1 cellular context compared by ENCODE assay signal in genomic region chr9:133149130-133150015, GRCh38.
A peak's percentile ranks its signal among the peaks of the same experiment; 100 is the strongest.
TF ChIP-seq lines count a peak whose summit lies in the region.

No MANE protein-coding gene starts in this region.

TF ChIP-seq in K562, 482 proteins besides CTCF, POLR2A, EP300 and RAD21 (continued from another document and continues in another):
- TF ChIP-seq, protein P1, sequence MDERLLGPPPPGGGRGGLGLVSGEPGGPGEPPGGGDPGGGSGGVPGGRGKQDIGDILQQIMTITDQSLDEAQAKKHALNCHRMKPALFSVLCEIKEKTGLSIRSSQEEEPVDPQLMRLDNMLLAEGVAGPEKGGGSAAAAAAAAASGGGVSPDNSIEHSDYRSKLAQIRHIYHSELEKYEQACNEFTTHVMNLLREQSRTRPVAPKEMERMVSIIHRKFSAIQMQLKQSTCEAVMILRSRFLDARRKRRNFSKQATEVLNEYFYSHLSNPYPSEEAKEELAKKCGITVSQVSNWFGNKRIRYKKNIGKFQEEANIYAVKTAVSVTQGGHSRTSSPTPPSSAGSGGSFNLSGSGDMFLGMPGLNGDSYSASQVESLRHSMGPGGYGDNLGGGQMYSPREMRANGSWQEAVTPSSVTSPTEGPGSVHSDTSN (CRISPR knock-in tag; IDR thresholded peaks at IDR 0.05; ENCODE audit: low read depth) = peak; percentile 24; the same call in 1 of the 2 replicates
- TF ChIP-seq, protein P1 (tag; conservative IDR thresholded peaks at IDR 0.05; ENCODE audit: low read depth) = no peak
- TF ChIP-seq HDAC8 (tag; IDR thresholded peaks at IDR 0.05) (0 out of 2 replicates have a peak, but pooled peaks have one; percentile 58), HIVEP1 (CRISPR knock-in tag; IDR thresholded peaks at IDR 0.05) (no peak), HCFC1 (IDR thresholded peaks at IDR 0.05; ENCODE audit: low read depth, low read length) (peak; percentile 58), ZNF592 (IDR thresholded peaks at IDR 0.05) (peak; percentile 84), ZNF507 (tag; conservative IDR thresholded peaks at IDR 0.05) (no peak), NCOA2 (IDR thresholded peaks at IDR 0.05; ENCODE audit: partially characterized antibody in 2 of 2) (no peak), PYGO2 (tag; IDR thresholded peaks at IDR 0.05) (no peak), RUNX1 (IDR thresholded peaks at IDR 0.05; ENCODE audit: low read depth) (no peak), THRA (IDR thresholded peaks at IDR 0.05) (no peak), CHCHD3 (CRISPR knock-in tag; IDR thresholded peaks at IDR 0.05) (peak; percentile 72; the same call in 1 of the 2 replicates), SMARCA5 (IDR thresholded peaks at IDR 0.05) (0 out of 2 replicates have a peak, but pooled peaks have one; percentile 45), ZNF134 (CRISPR knock-in tag; conservative IDR thresholded peaks at IDR 0.05) (peak; percentile 64), ZNF384 (IDR thresholded peaks at IDR 0.05; ENCODE audit: low read depth, low read length) (0 out of 2 replicates have a peak, but pooled peaks have one; percentile 4), ZNF41 (CRISPR knock-in tag; conservative IDR thresholded peaks at IDR 0.05) (peak; percentile 72; the same call in 1 of the 2 replicates), MXD1 (CRISPR knock-in tag; IDR thresholded peaks at IDR 0.05; ENCODE audit: borderline replicate concordance, poor library complexity, severe bottlenecking) (peak; percentile 75), BACH1 (tag; IDR thresholded peaks at IDR 0.05) (peak; percentile 57; the same call in 1 of the 2 replicates), ZBTB12 (CRISPR knock-in tag; IDR thresholded peaks at IDR 0.05) (0 out of 2 replicates have a peak, but pooled peaks have one; percentile 55), MITF (IDR thresholded peaks at IDR 0.05) (peak; percentile 69; the same call in 1 of the 2 replicates), U2AF1 (optimal IDR thresholded peaks at IDR 0.05; ENCODE audit: low read depth, low read length) (peak; percentile 80), CREM (IDR thresholded peaks at IDR 0.05; ENCODE audit: low read depth) (peak; percentile 89), TCFL5 (CRISPR knock-in tag; conservative IDR thresholded peaks at IDR 0.05) (no peak), HNRNPLL (IDR thresholded peaks at IDR 0.05; ENCODE audit: low read depth, low read length, poor library complexity, severe bottlenecking) (peak; percentile 89), PTRF (tag; IDR thresholded peaks at IDR 0.05) (no peak), MAFF (IDR thresholded peaks at IDR 0.05; ENCODE audit: low read length) (no peak), HDAC3 (IDR thresholded peaks at IDR 0.05; ENCODE audit: borderline replicate concordance, partially characterized antibody) (no peak), ZMIZ1 (IDR thresholded peaks at IDR 0.05; ENCODE audit: low read depth in 2 of 2, low read length in 2 of 2) (no peak), POLR3A (IDR thresholded peaks at IDR 0.05; ENCODE audit: borderline replicate concordance, extremely low read depth, insufficient read depth, insufficient read length) (no peak), MAFG (tag; conservative IDR thresholded peaks at IDR 0.05) (no peak), BCOR (IDR thresholded peaks at IDR 0.05) (no peak), CREB1 (IDR thresholded peaks at IDR 0.05) (no peak), CREB1 (CRISPR knock-in tag; IDR thresholded peaks at IDR 0.05) (peak; percentile 81; the same call in 1 of the 2 replicates)
- TF ChIP-seq, protein P2, sequence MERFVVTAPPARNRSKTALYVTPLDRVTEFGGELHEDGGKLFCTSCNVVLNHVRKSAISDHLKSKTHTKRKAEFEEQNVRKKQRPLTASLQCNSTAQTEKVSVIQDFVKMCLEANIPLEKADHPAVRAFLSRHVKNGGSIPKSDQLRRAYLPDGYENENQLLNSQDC (CRISPR knock-in tag; IDR thresholded peaks at IDR 0.05) = peak; percentile 64
